ENCODE assay signal across 8 cellular contexts in the genomic region with DNA sequence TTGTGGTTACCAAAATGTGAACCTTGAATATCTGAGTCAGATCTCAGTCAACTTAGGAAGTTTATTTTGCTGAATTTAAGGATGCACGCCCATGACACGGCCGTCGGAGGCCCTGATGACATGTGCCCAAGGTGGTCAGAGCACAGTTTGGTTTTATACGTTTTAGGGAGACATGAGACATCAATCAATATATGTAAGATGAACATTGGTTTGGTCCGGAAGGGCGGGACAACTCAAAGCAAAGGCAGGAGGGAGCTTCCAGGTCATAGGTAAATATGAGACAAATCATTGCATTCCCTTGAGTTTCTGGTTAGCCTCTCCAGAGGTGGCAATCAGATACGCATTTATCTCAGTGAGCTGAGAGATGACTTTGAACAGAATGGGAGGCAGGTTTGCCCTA. TPM values are rescaled to one million over a fixed set of nuclear protein-coding genes. Genes with fewer than 3 reads are reported as not detected.
DNase-seq lines count a peak whose midpoint lies in the region; ATAC-seq and TF ChIP-seq lines count a peak whose summit lies in the region.

No MANE protein-coding gene starts in this region.

- H3K4me3 Mint-ChIP-seq in activated CD8-positive, alpha-beta memory T cell treated with anti-CD3 and anti-CD28 coated beads, Interleukin-2, amount 10 ng/mL, durations not matched to agents 7 days and 5 days = peak overlapping the region; percentile 84
- H3K4me3 Mint-ChIP-seq in activated T-helper 17 cell treated with anti-CD3 and anti-CD28 coated beads, Interleukin-2, amount 50 U/mL, for 72 hours = peak overlapping the region; percentile 99

- no peak for DNase-seq in activated CD8-positive, alpha-beta memory T cell treated with anti-CD3 and anti-CD28 coated beads, Interleukin-2, amount 10 ng/mL, durations not matched to agents 7 days and 5 days
- no peak for DNase-seq in activated CD8-positive, alpha-beta memory T cell treated with anti-CD3 and anti-CD28 coated beads, Interleukin-2, amount 50 U/mL, for 4 hours
- DNase-seq in left lung (no peak), testis (no peak), NCI-H187 treated with DMSO at 0.1 percent for 48 hours (lab: John Stamatoyannopoulos, UW) (no peak), HUDEP-2 (lab: John Stamatoyannopoulos, UW; ENCODE audit: unreplicated experiment in 76 of 76) (no peak)
- no peak for DNase-seq in activated CD4-positive, CD25-positive, alpha-beta regulatory T cell treated with anti-CD3 and anti-CD28 coated beads, Interleukin-2, amount 50 U/mL, for 72 hours

- H3K27me3 ChIP-seq in left lung (no peaks in the 10 kb centered on the region), testis (no peaks in the 10 kb centered on the region)

- H3K4me1 ChIP-seq in left lung (peaks cover 27 to 35% of the 10 kb centered on the region in 2 donors), testis (peaks cover 14% of the 10 kb centered on the region)

- H3K9me3 ChIP-seq in left lung (no peaks in the 10 kb centered on the region), testis (no peaks in the 10 kb centered on the region)

- H3K27me3 Mint-ChIP-seq in activated CD8-positive, alpha-beta memory T cell treated with anti-CD3 and anti-CD28 coated beads, Interleukin-2, amount 10 ng/mL, durations not matched to agents 7 days and 5 days = no peaks in the 10 kb centered on the region
- no peaks in the 10 kb centered on the region for H3K27me3 Mint-ChIP-seq in activated T-helper 17 cell treated with anti-CD3 and anti-CD28 coated beads, Interleukin-2, amount 50 U/mL, for 72 hours

- H3K27ac Mint-ChIP-seq in activated CD8-positive, alpha-beta memory T cell treated with anti-CD3 and anti-CD28 coated beads, Interleukin-2, amount 10 ng/mL, durations not matched to agents 7 days and 5 days = peak overlapping the region; percentile 94
- peak overlapping the region; percentile 80 for H3K27ac Mint-ChIP-seq in activated T-helper 17 cell treated with anti-CD3 and anti-CD28 coated beads, Interleukin-2, amount 50 U/mL, for 72 hours

- no peak for TF ChIP-seq POLR2A in testis (IDR thresholded peaks at IDR 0.05)

- no peaks in the 10 kb centered on the region for H3K9me3 Mint-ChIP-seq in activated CD8-positive, alpha-beta memory T cell treated with anti-CD3 and anti-CD28 coated beads, Interleukin-2, amount 10 ng/mL, durations not matched to agents 7 days and 5 days (ENCODE audit: low read depth)
- H3K9me3 Mint-ChIP-seq in activated T-helper 17 cell treated with anti-CD3 and anti-CD28 coated beads, Interleukin-2, amount 50 U/mL, for 72 hours = no peaks in the 10 kb centered on the region

- TF ChIP-seq CTCF in left lung (IDR thresholded peaks at IDR 0.05) = no peak
- TF ChIP-seq CTCF in testis (IDR thresholded peaks at IDR 0.05) = no peak

- no peak for ATAC-seq in activated CD8-positive, alpha-beta memory T cell treated with anti-CD3 and anti-CD28 coated beads, Interleukin-2, amount 10 ng/mL, durations not matched to agents 7 days and 5 days
- ATAC-seq in activated T-helper 17 cell treated with anti-CD3 and anti-CD28 coated beads, Interleukin-2, amount 50 U/mL, for 72 hours (replicated peaks) = peak; percentile 25
- no peak for ATAC-seq in left lung

- H3K27ac ChIP-seq in left lung (peak overlapping the region; percentile 98 to 99), testis (peak overlapping the region; percentile 92 to 98)

- H3K36me3 ChIP-seq in left lung (no peaks in the 10 kb centered on the region), testis (ENCODE audit: low read depth, missing control alignments) (no peaks in the 10 kb centered on the region)

- H3K4me3 ChIP-seq in left lung (peak overlapping the region; percentile 86 to 91), testis (peak overlapping the region in 1 of 2 donors; percentile 89)

- H3K4me1 Mint-ChIP-seq in activated CD8-positive, alpha-beta memory T cell treated with anti-CD3 and anti-CD28 coated beads, Interleukin-2, amount 10 ng/mL, durations not matched to agents 7 days and 5 days = peaks cover 49% of the 10 kb centered on the region
- peaks cover 36% of the 10 kb centered on the region for H3K4me1 Mint-ChIP-seq in activated T-helper 17 cell treated with anti-CD3 and anti-CD28 coated beads, Interleukin-2, amount 50 U/mL, for 72 hours

- WGBS in testis, 2 donors = 56 to 75% methylated on average over 8 of the region's 8 CpGs

- H3K36me3 Mint-ChIP-seq in activated CD8-positive, alpha-beta memory T cell treated with anti-CD3 and anti-CD28 coated beads, Interleukin-2, amount 10 ng/mL, durations not matched to agents 7 days and 5 days = peaks cover 7% of the 10 kb centered on the region
- H3K36me3 Mint-ChIP-seq in activated T-helper 17 cell treated with anti-CD3 and anti-CD28 coated beads, Interleukin-2, amount 50 U/mL, for 72 hours (ENCODE audit: low read depth) = peaks cover 43% of the 10 kb centered on the region

- CTCF ChIA-PET in activated CD8-positive, alpha-beta memory T cell treated with anti-CD3 and anti-CD28 coated beads, Interleukin-2, amount 10 ng/mL, durations not matched to agents 7 days and 5 days (lab: Charles Lee) = interaction anchor here (1.2 to 5.3 kb wide), 6 partner anchors 14 to 177 kb away, joined by 3 to 30 read pairs (median 4); no protein-coding TSS in a partner anchor

- intact Hi-C loops in left lung (cut with DNase I) (no loop called here), testis (cut with DNase I; ENCODE audit: low total_unique reads) (no loop called here)

RNA-seq across cellular contexts. Expression of a gene that starts 1.0 kb away (rescaled TPM):
- total RNA-seq in activated CD8-positive, alpha-beta memory T cell treated with anti-CD3 and anti-CD28 coated beads, Interleukin-2, amount 10 ng/mL, durations not matched to agents 7 days and 5 days = 100 to 1,000 TPM in 1 of 2 experiments, 10 to 100 TPM in 1; 99.7 to 107 TPM
- 100 to 1,000 TPM in 1 of 2 donors, 10 to 100 TPM in 1; 88.2 to 108 TPM for total RNA-seq in activated T-helper 17 cell treated with anti-CD3 and anti-CD28 coated beads, Interleukin-2, amount 50 U/mL, for 72 hours
- total RNA-seq in left lung (10 to 100 TPM; 91.7 to 99.5 TPM), testis (10 to 100 TPM; 81.6 to 88.9 TPM)
- polyA plus RNA-seq in testis (ENCODE audit: insufficient read depth, low read depth, low replicate concordance) = 59.4 TPM

RNA-seq across cellular contexts. Expression of a gene that starts 29.5 kb away (rescaled TPM):
- total RNA-seq in activated CD8-positive, alpha-beta memory T cell treated with anti-CD3 and anti-CD28 coated beads, Interleukin-2, amount 10 ng/mL, durations not matched to agents 7 days and 5 days = 1 to 10 TPM in 1 of 2 experiments, under 1 TPM in 1; 0.77 to 1.5 TPM
- total RNA-seq in activated T-helper 17 cell treated with anti-CD3 and anti-CD28 coated beads, Interleukin-2, amount 50 U/mL, for 72 hours = not detected
- total RNA-seq in left lung (1 to 10 TPM; 2.0 to 2.3 TPM), testis (1 to 10 TPM; 2.7 to 7.4 TPM)
- polyA plus RNA-seq in testis (ENCODE audit: insufficient read depth, low read depth, low replicate concordance) = 7.1 TPM
